Comparison of ENCODE assay signal across 8 cellular contexts in genomic region chr17:76147211-76148014, GRCh38.
DNase-seq lines count a peak whose midpoint lies in the region; ATAC-seq and TF ChIP-seq lines count a peak whose summit lies in the region.

No MANE protein-coding gene starts in this region.

- H3K4me3 ChIP-seq in AG10803 (ENCODE audit: low read length) (no peak overlapping the region), GM12865 (ENCODE audit: low read depth, low read length) (no peak overlapping the region)

- ATAC-seq in stimulated activated naive CD8-positive, alpha-beta T cell treated with anti-CD3 and anti-CD28 coated beads, Interleukin-15, amount 100 ng/mL, for 72 hours = no peak
- ATAC-seq in GM21360 (IDR thresholded peaks at IDR 0.05; ENCODE audit: unreplicated experiment) = no peak
- no peak for ATAC-seq in GM18861 (IDR thresholded peaks at IDR 0.05; ENCODE audit: unreplicated experiment)

- no peaks in the 10 kb centered on the region for H3K27me3 Mint-ChIP-seq in stimulated activated naive CD8-positive, alpha-beta T cell treated with anti-CD3 and anti-CD28 coated beads, Interleukin-15, amount 100 ng/mL, for 72 hours

- H3K9me3 Mint-ChIP-seq in stimulated activated naive CD8-positive, alpha-beta T cell treated with anti-CD3 and anti-CD28 coated beads, Interleukin-15, amount 100 ng/mL, for 72 hours = no peaks in the 10 kb centered on the region

- POLR2A ChIA-PET in RWPE1 (lab: Yijun Ruan, JAX; ENCODE audit: low non-redundant PET) = no interaction called here

- peak overlapping the region; percentile 59 to 95 for H3K27ac Mint-ChIP-seq in stimulated activated naive CD8-positive, alpha-beta T cell treated with anti-CD3 and anti-CD28 coated beads, Interleukin-15, amount 100 ng/mL, for 72 hours

- DNase-seq in AG10803 (ENCODE audit: low read depth) (peak; percentile 31), GM12865 (ENCODE audit: low read depth) (no peak), RWPE1 (ENCODE audit: low spot score) (peak; percentile 46), fibroblast of peridontal ligament (ENCODE audit: extremely low read depth) (peak; percentile 52), putamen (ENCODE audit: low spot score) (no peak)
- no peak for DNase-seq in stimulated activated naive CD8-positive, alpha-beta T cell treated with anti-CD3 and anti-CD28 coated beads, Interleukin-15, amount 100 ng/mL, for 72 hours

- CTCF ChIA-PET in RWPE1 (lab: Yijun Ruan, JAX) = interaction anchor here (0.6 kb wide), 1 partner anchor 381 kb away, joined by 3 read pairs; no protein-coding TSS in a partner anchor

- H3K4me1 Mint-ChIP-seq in stimulated activated naive CD8-positive, alpha-beta T cell treated with anti-CD3 and anti-CD28 coated beads, Interleukin-15, amount 100 ng/mL, for 72 hours = peaks cover 63% of the 10 kb centered on the region

- no peak overlapping the region for H3K27ac ChIP-seq in RWPE1

- peak; percentile 68 for TF ChIP-seq CTCF in AG10803 (conservative IDR thresholded peaks at IDR 0.05; ENCODE audit: low read length)
- TF ChIP-seq CTCF in GM12865 (IDR thresholded peaks at IDR 0.05; ENCODE audit: insufficient read depth, low read depth, low read length, missing control alignments) = peak; percentile 18
- peak; percentile 79 for TF ChIP-seq CTCF in RWPE1 (conservative IDR thresholded peaks at IDR 0.05; ENCODE audit: low read depth)

- H3K4me3 Mint-ChIP-seq in stimulated activated naive CD8-positive, alpha-beta T cell treated with anti-CD3 and anti-CD28 coated beads, Interleukin-15, amount 100 ng/mL, for 72 hours = no peak overlapping the region

Comparison
In these comparisons a context has a peak if more than half of its experiments do, and no peak if none do; other contexts are left out.
1. DNase-seq: peak in AG10803 (single experiment), RWPE1 (single experiment) and fibroblast of peridontal ligament (single experiment); none in GM12865 (single experiment), stimulated activated naive CD8-positive, alpha-beta T cell treated with anti-CD3 and anti-CD28 coated beads, Interleukin-15, amount 100 ng/mL, for 72 hours (0 of 2) and putamen (single experiment).
2. CTCF ChIP-seq: peak in every context shown above with its lines; median percentile 79 in RWPE1; 68 in AG10803; 18 in GM12865.